1 cellular context compared by ENCODE assay signal in the genomic region with DNA sequence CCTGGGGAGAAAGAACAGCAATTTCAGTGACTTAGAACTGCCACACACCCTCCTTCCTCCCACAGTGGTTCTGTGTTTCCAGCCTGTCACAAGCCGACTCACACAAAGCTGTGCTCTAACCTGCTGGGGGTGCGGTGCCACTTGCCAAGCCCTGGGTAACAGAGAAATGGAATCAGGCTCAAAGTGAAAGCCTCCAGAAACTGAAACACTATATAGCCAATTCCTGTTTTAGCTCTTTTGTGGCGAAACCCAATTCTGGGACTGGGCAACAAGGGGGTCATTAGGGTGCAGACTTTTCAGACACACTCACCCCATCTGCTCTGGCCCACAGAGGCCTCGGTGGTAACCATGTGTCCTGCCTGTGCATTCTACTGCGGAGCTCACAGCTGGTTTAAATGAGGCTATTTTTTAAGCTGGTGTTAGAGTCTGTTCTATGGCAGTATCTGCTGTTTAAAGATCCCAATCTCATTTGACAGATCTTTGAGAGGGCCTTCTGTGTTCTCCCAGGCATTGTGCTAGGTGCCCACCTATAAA.
TF ChIP-seq lines count a peak whose summit lies in the region.

No MANE protein-coding gene starts in this region.

TF ChIP-seq in HepG2, 621 proteins besides CTCF, POLR2A, EP300 and RAD21 (continued from another document):
- TF ChIP-seq, protein P1, sequence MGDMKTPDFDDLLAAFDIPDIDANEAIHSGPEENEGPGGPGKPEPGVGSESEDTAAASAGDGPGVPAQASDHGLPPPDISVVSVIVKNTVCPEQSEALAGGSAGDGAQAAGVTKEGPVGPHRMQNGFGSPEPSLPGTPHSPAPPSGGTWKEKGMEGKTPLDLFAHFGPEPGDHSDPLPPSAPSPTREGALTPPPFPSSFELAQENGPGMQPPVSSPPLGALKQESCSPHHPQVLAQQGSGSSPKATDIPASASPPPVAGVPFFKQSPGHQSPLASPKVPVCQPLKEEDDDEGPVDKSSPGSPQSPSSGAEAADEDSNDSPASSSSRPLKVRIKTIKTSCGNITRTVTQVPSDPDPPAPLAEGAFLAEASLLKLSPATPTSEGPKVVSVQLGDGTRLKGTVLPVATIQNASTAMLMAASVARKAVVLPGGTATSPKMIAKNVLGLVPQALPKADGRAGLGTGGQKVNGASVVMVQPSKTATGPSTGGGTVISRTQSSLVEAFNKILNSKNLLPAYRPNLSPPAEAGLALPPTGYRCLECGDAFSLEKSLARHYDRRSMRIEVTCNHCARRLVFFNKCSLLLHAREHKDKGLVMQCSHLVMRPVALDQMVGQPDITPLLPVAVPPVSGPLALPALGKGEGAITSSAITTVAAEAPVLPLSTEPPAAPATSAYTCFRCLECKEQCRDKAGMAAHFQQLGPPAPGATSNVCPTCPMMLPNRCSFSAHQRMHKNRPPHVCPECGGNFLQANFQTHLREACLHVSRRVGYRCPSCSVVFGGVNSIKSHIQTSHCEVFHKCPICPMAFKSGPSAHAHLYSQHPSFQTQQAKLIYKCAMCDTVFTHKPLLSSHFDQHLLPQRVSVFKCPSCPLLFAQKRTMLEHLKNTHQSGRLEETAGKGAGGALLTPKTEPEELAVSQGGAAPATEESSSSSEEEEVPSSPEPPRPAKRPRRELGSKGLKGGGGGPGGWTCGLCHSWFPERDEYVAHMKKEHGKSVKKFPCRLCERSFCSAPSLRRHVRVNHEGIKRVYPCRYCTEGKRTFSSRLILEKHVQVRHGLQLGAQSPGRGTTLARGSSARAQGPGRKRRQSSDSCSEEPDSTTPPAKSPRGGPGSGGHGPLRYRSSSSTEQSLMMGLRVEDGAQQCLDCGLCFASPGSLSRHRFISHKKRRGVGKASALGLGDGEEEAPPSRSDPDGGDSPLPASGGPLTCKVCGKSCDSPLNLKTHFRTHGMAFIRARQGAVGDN (CRISPR knock-in tag; IDR thresholded peaks at IDR 0.05): no peak
- TF ChIP-seq GATA4 (IDR thresholded peaks at IDR 0.05; ENCODE audit: borderline replicate concordance, low read depth): no peak
- TF ChIP-seq, protein P2, sequence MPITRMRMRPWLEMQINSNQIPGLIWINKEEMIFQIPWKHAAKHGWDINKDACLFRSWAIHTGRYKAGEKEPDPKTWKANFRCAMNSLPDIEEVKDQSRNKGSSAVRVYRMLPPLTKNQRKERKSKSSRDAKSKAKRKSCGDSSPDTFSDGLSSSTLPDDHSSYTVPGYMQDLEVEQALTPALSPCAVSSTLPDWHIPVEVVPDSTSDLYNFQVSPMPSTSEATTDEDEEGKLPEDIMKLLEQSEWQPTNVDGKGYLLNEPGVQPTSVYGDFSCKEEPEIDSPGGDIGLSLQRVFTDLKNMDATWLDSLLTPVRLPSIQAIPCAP (CRISPR knock-in tag; IDR thresholded peaks at IDR 0.05; ENCODE audit: low read depth): no peak
- no peak for TF ChIP-seq ZNF720 (CRISPR knock-in tag; IDR thresholded peaks at IDR 0.05)
- no peak for TF ChIP-seq ZNF256 (CRISPR knock-in tag; conservative IDR thresholded peaks at IDR 0.05)
- TF ChIP-seq, protein P3, sequence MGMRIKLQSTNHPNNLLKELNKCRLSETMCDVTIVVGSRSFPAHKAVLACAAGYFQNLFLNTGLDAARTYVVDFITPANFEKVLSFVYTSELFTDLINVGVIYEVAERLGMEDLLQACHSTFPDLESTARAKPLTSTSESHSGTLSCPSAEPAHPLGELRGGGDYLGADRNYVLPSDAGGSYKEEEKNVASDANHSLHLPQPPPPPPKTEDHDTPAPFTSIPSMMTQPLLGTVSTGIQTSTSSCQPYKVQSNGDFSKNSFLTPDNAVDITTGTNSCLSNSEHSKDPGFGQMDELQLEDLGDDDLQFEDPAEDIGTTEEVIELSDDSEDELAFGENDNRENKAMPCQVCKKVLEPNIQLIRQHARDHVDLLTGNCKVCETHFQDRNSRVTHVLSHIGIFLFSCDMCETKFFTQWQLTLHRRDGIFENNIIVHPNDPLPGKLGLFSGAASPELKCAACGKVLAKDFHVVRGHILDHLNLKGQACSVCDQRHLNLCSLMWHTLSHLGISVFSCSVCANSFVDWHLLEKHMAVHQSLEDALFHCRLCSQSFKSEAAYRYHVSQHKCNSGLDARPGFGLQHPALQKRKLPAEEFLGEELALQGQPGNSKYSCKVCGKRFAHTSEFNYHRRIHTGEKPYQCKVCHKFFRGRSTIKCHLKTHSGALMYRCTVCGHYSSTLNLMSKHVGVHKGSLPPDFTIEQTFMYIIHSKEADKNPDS (CRISPR knock-in tag; IDR thresholded peaks at IDR 0.05): no peak
- TF ChIP-seq, protein P4, sequence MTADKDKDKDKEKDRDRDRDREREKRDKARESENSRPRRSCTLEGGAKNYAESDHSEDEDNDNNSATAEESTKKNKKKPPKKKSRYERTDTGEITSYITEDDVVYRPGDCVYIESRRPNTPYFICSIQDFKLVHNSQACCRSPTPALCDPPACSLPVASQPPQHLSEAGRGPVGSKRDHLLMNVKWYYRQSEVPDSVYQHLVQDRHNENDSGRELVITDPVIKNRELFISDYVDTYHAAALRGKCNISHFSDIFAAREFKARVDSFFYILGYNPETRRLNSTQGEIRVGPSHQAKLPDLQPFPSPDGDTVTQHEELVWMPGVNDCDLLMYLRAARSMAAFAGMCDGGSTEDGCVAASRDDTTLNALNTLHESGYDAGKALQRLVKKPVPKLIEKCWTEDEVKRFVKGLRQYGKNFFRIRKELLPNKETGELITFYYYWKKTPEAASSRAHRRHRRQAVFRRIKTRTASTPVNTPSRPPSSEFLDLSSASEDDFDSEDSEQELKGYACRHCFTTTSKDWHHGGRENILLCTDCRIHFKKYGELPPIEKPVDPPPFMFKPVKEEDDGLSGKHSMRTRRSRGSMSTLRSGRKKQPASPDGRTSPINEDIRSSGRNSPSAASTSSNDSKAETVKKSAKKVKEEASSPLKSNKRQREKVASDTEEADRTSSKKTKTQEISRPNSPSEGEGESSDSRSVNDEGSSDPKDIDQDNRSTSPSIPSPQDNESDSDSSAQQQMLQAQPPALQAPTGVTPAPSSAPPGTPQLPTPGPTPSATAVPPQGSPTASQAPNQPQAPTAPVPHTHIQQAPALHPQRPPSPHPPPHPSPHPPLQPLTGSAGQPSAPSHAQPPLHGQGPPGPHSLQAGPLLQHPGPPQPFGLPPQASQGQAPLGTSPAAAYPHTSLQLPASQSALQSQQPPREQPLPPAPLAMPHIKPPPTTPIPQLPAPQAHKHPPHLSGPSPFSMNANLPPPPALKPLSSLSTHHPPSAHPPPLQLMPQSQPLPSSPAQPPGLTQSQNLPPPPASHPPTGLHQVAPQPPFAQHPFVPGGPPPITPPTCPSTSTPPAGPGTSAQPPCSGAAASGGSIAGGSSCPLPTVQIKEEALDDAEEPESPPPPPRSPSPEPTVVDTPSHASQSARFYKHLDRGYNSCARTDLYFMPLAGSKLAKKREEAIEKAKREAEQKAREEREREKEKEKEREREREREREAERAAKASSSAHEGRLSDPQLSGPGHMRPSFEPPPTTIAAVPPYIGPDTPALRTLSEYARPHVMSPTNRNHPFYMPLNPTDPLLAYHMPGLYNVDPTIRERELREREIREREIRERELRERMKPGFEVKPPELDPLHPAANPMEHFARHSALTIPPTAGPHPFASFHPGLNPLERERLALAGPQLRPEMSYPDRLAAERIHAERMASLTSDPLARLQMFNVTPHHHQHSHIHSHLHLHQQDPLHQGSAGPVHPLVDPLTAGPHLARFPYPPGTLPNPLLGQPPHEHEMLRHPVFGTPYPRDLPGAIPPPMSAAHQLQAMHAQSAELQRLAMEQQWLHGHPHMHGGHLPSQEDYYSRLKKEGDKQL (CRISPR knock-in tag; IDR thresholded peaks at IDR 0.05; ENCODE audit: low read depth): no peak
- TF ChIP-seq, protein P5, sequence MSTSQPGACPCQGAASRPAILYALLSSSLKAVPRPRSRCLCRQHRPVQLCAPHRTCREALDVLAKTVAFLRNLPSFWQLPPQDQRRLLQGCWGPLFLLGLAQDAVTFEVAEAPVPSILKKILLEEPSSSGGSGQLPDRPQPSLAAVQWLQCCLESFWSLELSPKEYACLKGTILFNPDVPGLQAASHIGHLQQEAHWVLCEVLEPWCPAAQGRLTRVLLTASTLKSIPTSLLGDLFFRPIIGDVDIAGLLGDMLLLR (CRISPR knock-in tag; IDR thresholded peaks at IDR 0.05): no peak
- TF ChIP-seq ZNF747 (CRISPR knock-in tag; IDR thresholded peaks at IDR 0.05; ENCODE audit: borderline replicate concordance): no peak
TF ChIP-seq in HepG2: peak in this region for 0.
